Comparison of ENCODE assay signal across 27 cellular contexts in the genomic region with DNA sequence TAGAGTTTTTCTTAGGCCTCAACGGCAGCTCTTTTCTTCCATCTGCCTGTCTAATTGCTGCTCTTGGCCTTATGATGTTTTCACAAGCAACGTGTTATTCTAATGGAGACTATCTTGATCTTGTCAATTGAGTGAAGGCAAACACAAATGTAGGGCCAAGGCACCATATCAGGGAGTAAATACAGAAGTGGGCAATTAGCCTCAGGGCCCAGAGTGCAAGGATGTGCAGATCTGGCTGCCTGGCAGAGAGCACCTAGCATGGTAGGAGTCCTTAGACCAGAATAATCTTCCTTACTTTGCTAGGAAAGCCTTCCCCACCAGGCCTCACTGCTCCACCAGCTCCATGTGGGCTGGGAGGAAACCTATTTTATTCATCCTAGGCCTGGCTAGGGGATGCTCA.
"Had no signal": no experiment of that assay in that cellular context is flagged by ENCODE, and none has a peak within 500 bp of the region (broad histone marks: within the 10 kb centered on the region; RNA-seq: fewer than 3 reads in every experiment).

No MANE protein-coding gene starts in this region.

- H3K9me3 ChIP-seq: Peyer's patch had no signal

- H3K4me3 Mint-ChIP-seq: activated CD8-positive, alpha-beta T cell treated with anti-CD3 and anti-CD28 coated beads, Interleukin-2, amount 10 ng/mL, durations not matched to agents 7 days and 5 days; activated naive CD4-positive, alpha-beta T cell treated with anti-CD3 and anti-CD28 coated beads, Interleukin-2, amount 50 U/mL, for 24 hours; activated T-helper 1 cell treated with anti-CD3 and anti-CD28 coated beads, Interleukin-12 subunit alpha, Interleukin-12 subunit beta, Interleukin-2, Interleukin-4 antibody, amounts not matched to agents 30 ng/mL and 10 ng/mL and 1 ng/mL, durations not matched to agents 14 hours and 24 hours and 36 hours; brain; central memory CD8-positive, alpha-beta T cell; T-helper 1 cell treated with Interleukin-12 subunit alpha and Interleukin-12 subunit beta and Interleukin-4 antibody, amounts not matched to agents 30 μg/mL and 1 μg/mL, for 36 hours; WTC11 had no signal

- H3K36me3 Mint-ChIP-seq: activated naive CD4-positive, alpha-beta T cell treated with anti-CD3 and anti-CD28 coated beads, Interleukin-2, amount 50 U/mL, for 24 hours; brain; WTC11 had no signal

- H3K4me1 Mint-ChIP-seq: activated naive CD4-positive, alpha-beta T cell treated with anti-CD3 and anti-CD28 coated beads, Interleukin-2, amount 50 U/mL, for 24 hours; central memory CD8-positive, alpha-beta T cell; WTC11 had no signal

- H3K4me3 ChIP-seq: K562, Peyer's patch, SK-N-MC had no signal

- H3K27me3 Mint-ChIP-seq: activated naive CD4-positive, alpha-beta T cell treated with anti-CD3 and anti-CD28 coated beads, Interleukin-2, amount 50 U/mL, for 24 hours; central memory CD8-positive, alpha-beta T cell had no signal

- ATAC-seq: activated CD8-positive, alpha-beta T cell treated with anti-CD3 and anti-CD28 coated beads, Interleukin-2, amount 10 ng/mL, durations not matched to agents 7 days and 5 days; K562; WTC11 had no signal

- H3K9me3 Mint-ChIP-seq: activated naive CD4-positive, alpha-beta T cell treated with anti-CD3 and anti-CD28 coated beads, Interleukin-2, amount 50 U/mL, for 24 hours; activated T-helper 1 cell treated with anti-CD3 and anti-CD28 coated beads, Interleukin-12 subunit alpha, Interleukin-12 subunit beta, Interleukin-2, Interleukin-4 antibody, amounts not matched to agents 30 ng/mL and 10 ng/mL and 1 ng/mL, durations not matched to agents 14 hours and 24 hours and 36 hours; central memory CD8-positive, alpha-beta T cell; T-helper 1 cell treated with Interleukin-12 subunit alpha and Interleukin-12 subunit beta and Interleukin-4 antibody, amounts not matched to agents 30 μg/mL and 1 μg/mL, for 36 hours; WTC11 had no signal

- DNase-seq: activated CD4-positive, alpha-beta T cell treated with anti-CD3 and anti-CD28 coated beads for 48 hours; activated CD4-positive, alpha-beta T cell treated with anti-CD3 and anti-CD28 coated beads, Interleukin-2, amount 50 U/mL, for 4 hours; activated CD4-positive, CD25-positive, alpha-beta regulatory T cell treated with anti-CD3 and anti-CD28 coated beads, Interleukin-2, amount 50 U/mL, for 72 hours; activated CD8-positive, alpha-beta memory T cell treated with anti-CD3 and anti-CD28 coated beads, Interleukin-2, amount 50 U/mL, for 48 hours; activated CD8-positive, alpha-beta T cell treated with anti-CD3 and anti-CD28 coated beads, Interleukin-2, amount 10 ng/mL, durations not matched to agents 7 days and 5 days; activated effector memory CD4-positive, alpha-beta T cell treated with Interleukin-2 at 50 U/mL for 16 hours; activated naive CD4-positive, alpha-beta T cell; activated T-cell treated with anti-CD3 and anti-CD28 coated beads, Interleukin-2, amount 50 U/mL, for 1 hour; Karpas-422; MM.1S; NCI-H1694; NCI-H2029; NCI-H2107; NCI-H2171 treated with DMSO at 0.1 percent for 48 hours; NCI-H226; NCI-H510A; NCI-H82; Peyer's patch; SIG-M5 had no signal

- H3K27ac Mint-ChIP-seq: activated CD8-positive, alpha-beta T cell treated with anti-CD3 and anti-CD28 coated beads, Interleukin-2, amount 10 ng/mL, durations not matched to agents 7 days and 5 days; activated naive CD4-positive, alpha-beta T cell treated with anti-CD3 and anti-CD28 coated beads, Interleukin-2, amount 50 U/mL, for 24 hours; activated T-helper 1 cell treated with anti-CD3 and anti-CD28 coated beads, Interleukin-12 subunit alpha, Interleukin-12 subunit beta, Interleukin-2, Interleukin-4 antibody, amounts not matched to agents 30 ng/mL and 10 ng/mL and 1 ng/mL, durations not matched to agents 14 hours and 24 hours and 36 hours; brain; T-helper 1 cell treated with Interleukin-12 subunit alpha and Interleukin-12 subunit beta and Interleukin-4 antibody, amounts not matched to agents 30 μg/mL and 1 μg/mL, for 36 hours; WTC11 had no signal

- H3K27me3 ChIP-seq: Peyer's patch had no signal

- H3K4me1 ChIP-seq: Peyer's patch had no signal

- H3K36me3 ChIP-seq: Peyer's patch had no signal
